Comparison of ENCODE assay signal across 23 cellular contexts in genomic region chr16:52090080-52090479, GRCh38.
A peak's percentile ranks its signal among the peaks of the same experiment; 100 is the strongest.
DNase-seq lines count a peak whose midpoint lies in the region; ATAC-seq and TF ChIP-seq lines count a peak whose summit lies in the region.
"Had no signal": no experiment of that assay in that cellular context is flagged by ENCODE, and none has a peak within 500 bp of the region (broad histone marks: within the 10 kb centered on the region; RNA-seq: fewer than 3 reads in every experiment).

No MANE protein-coding gene starts in this region.

- H3K18ac ChIP-seq in IMR-90 (ENCODE audit: low read depth, low read length), result no peak overlapping the region

- H3K36me3 ChIP-seq in IMR-90 (ENCODE audit: control insufficient read depth, insufficient read depth, low read length) (no peaks in the 10 kb centered on the region), brain microvascular endothelial cell (replicated peaks) (no peaks in the 10 kb centered on the region), neural cell (ENCODE audit: insufficient read depth, low read length) (no peaks in the 10 kb centered on the region)
- no peaks in the 10 kb centered on the region for H3K36me3 ChIP-seq in CD8-positive, alpha-beta T cell (ENCODE audit: insufficient read depth, low read length)
- H3K36me3 ChIP-seq: esophagus squamous epithelium, pancreas, sigmoid colon, upper lobe of right lung, WERI-Rb-1 had no signal

- no peak overlapping the region for H3K4ac ChIP-seq in IMR-90 (ENCODE audit: low read depth, low read length)

- H3K36me3 Mint-ChIP-seq in CD8-positive, alpha-beta T cell, result no peaks in the 10 kb centered on the region
- H3K36me3 Mint-ChIP-seq: activated naive CD8-positive, alpha-beta T cell treated with anti-CD3 and anti-CD28 coated beads for 36 hours; CD4-positive, alpha-beta memory T cell; natural killer cell had no signal

- H3K27ac ChIP-seq in IMR-90 (ENCODE audit: insufficient read depth, low read length) (no peak overlapping the region), brain microvascular endothelial cell (no peak overlapping the region), neural cell (ENCODE audit: low read length) (peak overlapping the region; percentile 10)
- no peak overlapping the region for H3K27ac ChIP-seq in CD8-positive, alpha-beta T cell (ENCODE audit: low read depth, low read length)
- H3K27ac ChIP-seq: esophagus squamous epithelium, pancreas, sigmoid colon, SK-N-MC, upper lobe of right lung, WERI-Rb-1 had no signal

- H2BK20ac ChIP-seq in IMR-90 (ENCODE audit: low read depth, low read length), result no peak overlapping the region

- POLR2A ChIA-PET in IMR-90 (lab: Charles Lee; ENCODE audit: unreplicated experiment), result no interaction called here
- POLR2A ChIA-PET in CD8-positive, alpha-beta T cell (lab: Charles Lee), result no interaction called here

- in situ Hi-C loops in IMR-90 (cut with MboI; ENCODE audit: low sequenced_read_pairs) (loop anchor here (25.0 kb wide), 1 partner anchor 97 kb away; no protein-coding TSS in a partner anchor), brain microvascular endothelial cell (cut with HindIII; ENCODE audit: low pct_ligation_motif_present, low sequenced_read_pairs) (no loop called here)

- no peaks in the 10 kb centered on the region for H3K9me1 ChIP-seq in IMR-90 (ENCODE audit: insufficient read depth, low read length)

- H3F3A ChIP-seq in neural cell (ENCODE audit: insufficient read depth, low read length, poor library complexity, severe bottlenecking), result no peaks in the 10 kb centered on the region

- H2AFZ ChIP-seq in IMR-90 (replicated peaks; ENCODE audit: low read length, poor library complexity), result no peak overlapping the region
- H2AFZ ChIP-seq in neural cell (ENCODE audit: low read depth, low read length), result no peak overlapping the region

- H3K4me3 Mint-ChIP-seq in CD8-positive, alpha-beta T cell, result no peak overlapping the region
- H3K4me3 Mint-ChIP-seq: activated naive CD8-positive, alpha-beta T cell treated with anti-CD3 and anti-CD28 coated beads for 36 hours; CD4-positive, alpha-beta memory T cell; natural killer cell had no signal

- H3K9me2 ChIP-seq in neural cell (ENCODE audit: insufficient read depth, low read length), result no peaks in the 10 kb centered on the region

- H3K9me3 ChIP-seq in IMR-90 (ENCODE audit: control insufficient read depth, insufficient read depth, low read length) (no peaks in the 10 kb centered on the region), neural cell (ENCODE audit: low read length) (no peaks in the 10 kb centered on the region)
- no peaks in the 10 kb centered on the region for H3K9me3 ChIP-seq in CD8-positive, alpha-beta T cell (ENCODE audit: low read length)
- H3K9me3 ChIP-seq: esophagus squamous epithelium, pancreas, sigmoid colon, upper lobe of right lung had no signal

- H2AK5ac ChIP-seq in IMR-90 (ENCODE audit: low read depth, low read length), result no peak overlapping the region

- no peak overlapping the region for H3K9ac ChIP-seq in IMR-90 (ENCODE audit: low read depth, low read length)
- H3K9ac ChIP-seq in neural cell (ENCODE audit: low read length), result no peak overlapping the region

- H4K8ac ChIP-seq in IMR-90 (ENCODE audit: low read depth in 2 of 2, low read length in 2 of 2), result no peak overlapping the region

- no peak for TF ChIP-seq POLR2A in IMR-90 (IDR thresholded peaks at IDR 0.05; ENCODE audit: low read depth, low read length)

- H3K9me3 Mint-ChIP-seq in CD8-positive, alpha-beta T cell, result peaks cover 2% of the 10 kb centered on the region
- H3K9me3 Mint-ChIP-seq: activated naive CD8-positive, alpha-beta T cell treated with anti-CD3 and anti-CD28 coated beads for 36 hours had no signal

- H3K79me1 ChIP-seq in IMR-90 (ENCODE audit: low read depth in 1 of 2, low read length in 2 of 2), result no peaks in the 10 kb centered on the region

- TF ChIP-seq EP300 in neural cell (conservative IDR thresholded peaks at IDR 0.05; ENCODE audit: poor library complexity, severe bottlenecking), result no peak

- H3K4me2 ChIP-seq in IMR-90 (ENCODE audit: low read depth, low read length) (no peak overlapping the region), neural cell (ENCODE audit: low read length) (no peak overlapping the region)

- no peak overlapping the region for H2BK120ac ChIP-seq in IMR-90 (ENCODE audit: low read depth, low read length)

- no peak overlapping the region for H4K91ac ChIP-seq in IMR-90 (ENCODE audit: insufficient read depth, low read depth, low read length)

- no peak overlapping the region for H4K5ac ChIP-seq in IMR-90 (ENCODE audit: low read depth, low read length)

- no TSS peak for BruUV-seq in IMR-90 (replicated peaks; lab: Mats Ljungman, UMichigan)

- H3K27ac Mint-ChIP-seq in CD8-positive, alpha-beta T cell, result no peak overlapping the region
- H3K27ac Mint-ChIP-seq: activated naive CD8-positive, alpha-beta T cell treated with anti-CD3 and anti-CD28 coated beads for 36 hours; CD4-positive, alpha-beta memory T cell; natural killer cell had no signal

- no peak overlapping the region for H2BK5ac ChIP-seq in IMR-90 (ENCODE audit: low read depth, low read length, poor library complexity, severe bottlenecking)

- TF ChIP-seq RAD21 in IMR-90 (IDR thresholded peaks at IDR 0.05; ENCODE audit: low read length) (no peak), neural cell (conservative IDR thresholded peaks at IDR 0.05) (no peak)

- no peaks in the 10 kb centered on the region for H3K4me1 ChIP-seq in IMR-90 (ENCODE audit: control insufficient read depth, insufficient read depth, low read length)
- no peaks in the 10 kb centered on the region for H3K4me1 ChIP-seq in CD8-positive, alpha-beta T cell (ENCODE audit: insufficient read depth, low read length)
- H3K4me1 ChIP-seq: esophagus squamous epithelium, pancreas, sigmoid colon, upper lobe of right lung had no signal

- H4K20me1 ChIP-seq in IMR-90 (ENCODE audit: insufficient read depth, low read length) (no peaks in the 10 kb centered on the region), neural cell (ENCODE audit: insufficient read depth) (no peaks in the 10 kb centered on the region)

- H3K14ac ChIP-seq in IMR-90 (replicated peaks; ENCODE audit: low read depth, low read length), result no peak overlapping the region

- dilution Hi-C loops in IMR-90 (cut with HindIII; ENCODE audit: low sequenced_read_pairs, unreplicated experiment), result no loop called here

- no peak for TF ChIP-seq CTCF in IMR-90 (conservative IDR thresholded peaks at IDR 0.05; ENCODE audit: low read depth, low read length)
- TF ChIP-seq CTCF in brain microvascular endothelial cell (IDR thresholded peaks at IDR 0.05; ENCODE audit: low read depth, low read length, missing control alignments), result no peak
- no peak for TF ChIP-seq CTCF in neural cell (IDR thresholded peaks at IDR 0.05; ENCODE audit: poor library complexity, severe bottlenecking)
- no peak for TF ChIP-seq CTCF in CD8-positive, alpha-beta T cell (IDR thresholded peaks at IDR 0.05)

- H3K4me1 Mint-ChIP-seq in CD8-positive, alpha-beta T cell (ENCODE audit: low read depth), result no peaks in the 10 kb centered on the region
- H3K4me1 Mint-ChIP-seq: activated naive CD8-positive, alpha-beta T cell treated with anti-CD3 and anti-CD28 coated beads for 36 hours; CD4-positive, alpha-beta memory T cell; natural killer cell had no signal

- CTCF ChIA-PET in IMR-90 (lab: Yijun Ruan, JAX), result no interaction called here
- CTCF ChIA-PET in CD8-positive, alpha-beta T cell (lab: Charles Lee), result no interaction called here

- no peak overlapping the region for H3K56ac ChIP-seq in IMR-90 (ENCODE audit: extremely low read depth, insufficient read depth, low read length)

- H3K27me3 ChIP-seq in IMR-90 (ENCODE audit: control insufficient read depth, insufficient read depth, low read length) (no peaks in the 10 kb centered on the region), brain microvascular endothelial cell (replicated peaks) (no peaks in the 10 kb centered on the region), neural cell (ENCODE audit: insufficient read depth, low read depth, low read length) (no peaks in the 10 kb centered on the region)
- H3K27me3 ChIP-seq in CD8-positive, alpha-beta T cell (ENCODE audit: insufficient read depth, low read length), result no peaks in the 10 kb centered on the region
- H3K27me3 ChIP-seq: sigmoid colon, upper lobe of right lung had no signal

- H3K79me2 ChIP-seq in neural cell (replicated peaks; ENCODE audit: insufficient read depth, low read length), result no peaks in the 10 kb centered on the region

- DNase-seq in DMS 273 (lab: John Stamatoyannopoulos, UW; ENCODE audit: unreplicated experiment) (peak; percentile 7), IMR-90 (peak; percentile 0), brain microvascular endothelial cell (peak; percentile 6), T-helper 9 cell (no peak)
- no peak for DNase-seq in CD8-positive, alpha-beta T cell
- DNase-seq: activated naive CD8-positive, alpha-beta T cell treated with anti-CD3 and anti-CD28 coated beads for 36 hours; CD4-positive, alpha-beta memory T cell; effector CD4-positive, alpha-beta T cell; esophagus squamous epithelium; Karpas-422; midbrain; natural killer cell; NCI-H1417; NCI-H510A treated with DMSO at 0.1 percent for 48 hours; pancreas; sigmoid colon; substantia nigra; T-helper 2 cell; upper lobe of right lung; WERI-Rb-1 had no signal

- no peak overlapping the region for H2AK9ac ChIP-seq in IMR-90 (replicated peaks; ENCODE audit: low read depth, low read length, poor library complexity)

- H3K4me3 ChIP-seq in IMR-90 (ENCODE audit: insufficient read depth, low read depth, low read length) (no peak overlapping the region), brain microvascular endothelial cell (ENCODE audit: low read depth, low read length) (no peak overlapping the region), neural cell (ENCODE audit: low read length) (no peak overlapping the region)
- H3K4me3 ChIP-seq in CD8-positive, alpha-beta T cell (ENCODE audit: low read depth, low read length), result no peak overlapping the region
- H3K4me3 ChIP-seq: esophagus squamous epithelium, pancreas, sigmoid colon, SK-N-MC, upper lobe of right lung had no signal

- intact Hi-C loops in IMR-90 (cut with micrococcal nuclease), result no loop called here
- intact Hi-C loops in CD8-positive, alpha-beta T cell (cut with DNase I, micrococcal nuclease), result no loop called here

- no peak for ATAC-seq in IMR-90 (ENCODE audit: low read depth)
- no peak for ATAC-seq in activated CD4-positive, CD25-positive, alpha-beta regulatory T cell treated with anti-CD3 and anti-CD28 coated beads, Interleukin-2, amount 50 U/mL, for 24 hours
- ATAC-seq in CD8-positive, alpha-beta T cell, result no peak
- ATAC-seq: natural killer cell, pancreas, upper lobe of right lung had no signal

- no peaks in the 10 kb centered on the region for H3K27me3 Mint-ChIP-seq in CD8-positive, alpha-beta T cell (ENCODE audit: low read depth)
- H3K27me3 Mint-ChIP-seq: activated naive CD8-positive, alpha-beta T cell treated with anti-CD3 and anti-CD28 coated beads for 36 hours; CD4-positive, alpha-beta memory T cell had no signal

- H2BK15ac ChIP-seq in IMR-90 (ENCODE audit: low read depth, low read length), result no peak overlapping the region

- no peak overlapping the region for H3K23ac ChIP-seq in IMR-90 (ENCODE audit: low read depth, low read length)

TF ChIP-seq in IMR-90, 13 proteins besides CTCF, POLR2A, EP300 and RAD21 (continues in another document):
- TF ChIP-seq SMC3 (IDR thresholded peaks at IDR 0.05; ENCODE audit: low read depth, low read length), result no peak

Comparison
In these comparisons a context has a peak if more than half of its experiments do, and no peak if none do; other contexts are left out.
1. DNase-seq: peak in DMS 273 (single experiment), IMR-90 (single experiment) and brain microvascular endothelial cell (single experiment); none in T-helper 9 cell (single experiment) and CD8-positive, alpha-beta T cell (0 of 7).